ENCODE assay signal across 29 cellular contexts in the genomic region with DNA sequence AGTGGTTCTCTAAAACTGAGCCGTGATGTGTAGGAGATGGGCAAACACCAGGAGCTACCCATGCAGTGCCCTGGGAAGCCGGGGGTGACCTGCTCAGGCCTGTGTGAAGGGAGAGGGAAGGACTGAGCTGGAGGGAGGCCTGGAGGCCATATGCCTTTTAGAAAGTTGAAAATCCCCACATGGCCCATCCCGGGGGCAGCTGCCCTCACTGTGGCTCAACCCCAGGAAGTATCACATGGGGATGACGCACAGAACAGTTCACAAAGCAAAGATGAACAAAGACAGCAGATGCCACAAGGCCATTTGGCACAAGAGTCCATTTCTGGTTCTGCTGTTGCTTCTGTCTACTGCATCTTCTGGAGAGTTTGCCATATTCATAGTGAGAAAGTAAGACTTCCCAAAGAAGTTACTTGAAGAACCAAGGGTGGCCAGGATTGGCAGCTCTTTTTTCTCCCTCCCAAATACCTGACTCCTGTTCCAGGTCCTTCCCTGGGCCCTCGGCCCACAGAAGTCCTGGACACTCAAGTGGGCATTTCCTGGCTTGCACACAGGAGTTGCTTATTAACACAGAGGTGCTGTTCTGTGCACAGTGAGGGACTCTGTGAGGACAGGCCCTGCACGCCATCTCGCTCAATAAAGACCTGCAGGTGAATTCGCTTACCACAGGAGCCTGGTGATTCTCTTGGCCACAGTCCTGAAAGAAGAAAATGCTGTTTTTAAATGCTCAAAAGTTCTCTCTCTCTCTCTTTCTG. TPM values are rescaled to one million over a fixed set of nuclear protein-coding genes. Genes with fewer than 3 reads are reported as not detected.
DNase-seq lines count a peak whose midpoint lies in the region; TF ChIP-seq lines count a peak whose summit lies in the region.
"Had no signal": no experiment of that assay in that cellular context is flagged by ENCODE, and none has a peak within 500 bp of the region (broad histone marks: within the 10 kb centered on the region; RNA-seq: fewer than 3 reads in every experiment).

No MANE protein-coding gene starts in this region.

- H3K79me2 ChIP-seq in smooth muscle cell (ENCODE audit: low read depth): no peaks in the 10 kb centered on the region

- no peaks in the 10 kb centered on the region for H4K20me1 ChIP-seq in smooth muscle cell (ENCODE audit: low read depth)
- H4K20me1 ChIP-seq: BLaER1 had no signal

- no peak overlapping the region for H3K27ac ChIP-seq in smooth muscle cell (ENCODE audit: low read depth)
- H3K27ac ChIP-seq: BLaER1, right lobe of liver, tibial nerve had no signal

- H3K27me3 Mint-ChIP-seq in Calu3 (ENCODE audit: unreplicated experiment): peaks cover 40% of the 10 kb centered on the region
- H3K27me3 Mint-ChIP-seq: activated CD4-positive, alpha-beta memory T cell treated with anti-CD3 and anti-CD28 coated beads, Interleukin-2, amount 10 ng/mL, durations not matched to agents 7 days and 5 days; activated naive CD8-positive, alpha-beta T cell treated with anti-CD3 and anti-CD28 coated beads for 36 hours had no signal

- no peak overlapping the region for H3K27ac Mint-ChIP-seq in Calu3 (ENCODE audit: unreplicated experiment)
- H3K27ac Mint-ChIP-seq: activated CD4-positive, alpha-beta memory T cell treated with anti-CD3 and anti-CD28 coated beads, Interleukin-2, amount 10 ng/mL, durations not matched to agents 7 days and 5 days; activated naive CD8-positive, alpha-beta T cell treated with anti-CD3 and anti-CD28 coated beads for 36 hours had no signal

- DNase-seq in AG08395 (ENCODE audit: low spot score): peak; percentile 21
- peak; percentile 19 for DNase-seq in LHCN-M2 (ENCODE audit: low read depth)
- DNase-seq in head of caudate nucleus: peak in 33 of 42 donors; percentile 21 to 92 (median 62)
- peak; percentile 63 for DNase-seq in posterior vena cava (ENCODE audit: low spot score)
- no peak for DNase-seq in erythroblast (lab: John Stamatoyannopoulos, UW)
- DNase-seq in stimulated activated CD4-positive, alpha-beta T cell treated with anti-CD3 and anti-CD28 coated beads, Interleukin-15, amount 100 ng/mL, for 24 hours: no peak
- no peak for DNase-seq in Calu3
- DNase-seq in smooth muscle cell (lab: John Stamatoyannopoulos, UW; ENCODE audit: unreplicated experiment): no peak
- DNase-seq: activated CD4-positive, alpha-beta memory T cell treated with anti-CD3 and anti-CD28 coated beads, Interleukin-2, amount 10 ng/mL, durations not matched to agents 7 days and 5 days; activated CD4-positive, alpha-beta T cell treated with anti-CD3 and anti-CD28 coated beads for 1 hour; activated effector memory CD4-positive, alpha-beta T cell treated with anti-CD3 and anti-CD28 coated beads, Interleukin-2, amount 50 U/mL, for 16 hours; activated naive CD8-positive, alpha-beta T cell treated with anti-CD3 and anti-CD28 coated beads for 36 hours; activated T-cell treated with anti-CD3 and anti-CD28 coated beads for 4 hours; GOT3; MG63; NCI-H2081; NCI-H345; right lobe of liver; RPMI8226; stimulated activated naive CD8-positive, alpha-beta T cell treated with anti-CD3 and anti-CD28 coated beads, Interleukin-15, Interleukin-2, amounts not matched to agents 100 U/mL and 50 U/mL, for 24 hours had no signal

- 82% methylated on average over 8 of the region's 8 CpGs for WGBS in smooth muscle cell (ENCODE audit: low lambda C conversion rate)

- intact Hi-C loops in head of caudate nucleus (cut with DNase I): no loop called here
- intact Hi-C loops in posterior vena cava (cut with DNase I): loop anchor here in 1 of 2 donors (5.0 kb wide), 1 partner anchor 1911 kb away; no protein-coding TSS in a partner anchor
- intact Hi-C loops in Calu3 (cut with micrococcal nuclease; ENCODE audit: unreplicated experiment): no loop called here

- TF ChIP-seq CTCF in Calu3 (IDR thresholded peaks at IDR 0.05; ENCODE audit: unreplicated experiment): no peak
- TF ChIP-seq CTCF in smooth muscle cell (IDR thresholded peaks at IDR 0.05; ENCODE audit: borderline replicate concordance, insufficient read depth, poor library complexity, severe bottlenecking): no peak

- H3K27me3 ChIP-seq in smooth muscle cell (ENCODE audit: low read depth): no peaks in the 10 kb centered on the region
- H3K27me3 ChIP-seq: BLaER1, MG63, right lobe of liver, tibial nerve had no signal

- H3K36me3 Mint-ChIP-seq in Calu3 (ENCODE audit: insufficient read depth, unreplicated experiment): no peaks in the 10 kb centered on the region
- H3K36me3 Mint-ChIP-seq: activated naive CD8-positive, alpha-beta T cell treated with anti-CD3 and anti-CD28 coated beads for 36 hours had no signal

- no peak overlapping the region for H3K9ac ChIP-seq in smooth muscle cell (ENCODE audit: low read depth)
- H3K9ac ChIP-seq: BLaER1 had no signal

- no peaks in the 10 kb centered on the region for H3K9me3 Mint-ChIP-seq in Calu3 (ENCODE audit: low read depth, unreplicated experiment)
- H3K9me3 Mint-ChIP-seq: activated CD4-positive, alpha-beta memory T cell treated with anti-CD3 and anti-CD28 coated beads, Interleukin-2, amount 10 ng/mL, durations not matched to agents 7 days and 5 days; activated naive CD8-positive, alpha-beta T cell treated with anti-CD3 and anti-CD28 coated beads for 36 hours had no signal

- no TSS peak for BruUV-seq in Calu3 (replicated peaks; lab: Mats Ljungman, UMichigan)

- no peaks in the 10 kb centered on the region for H3K4me1 ChIP-seq in smooth muscle cell (ENCODE audit: low read depth)
- H3K4me1 ChIP-seq: right lobe of liver had no signal

- H3K4me2 ChIP-seq in smooth muscle cell: no peak overlapping the region
- H3K4me2 ChIP-seq: BLaER1 had no signal

- H3K4me3 Mint-ChIP-seq in Calu3 (ENCODE audit: low read depth, unreplicated experiment): no peak overlapping the region
- H3K4me3 Mint-ChIP-seq: activated CD4-positive, alpha-beta memory T cell treated with anti-CD3 and anti-CD28 coated beads, Interleukin-2, amount 10 ng/mL, durations not matched to agents 7 days and 5 days; activated naive CD8-positive, alpha-beta T cell treated with anti-CD3 and anti-CD28 coated beads for 36 hours had no signal

- no peaks in the 10 kb centered on the region for H3K4me1 Mint-ChIP-seq in Calu3 (ENCODE audit: low read depth, unreplicated experiment)

- H3K36me3 ChIP-seq in smooth muscle cell (ENCODE audit: low read depth): no peaks in the 10 kb centered on the region
- H3K36me3 ChIP-seq: BLaER1, MG63, right lobe of liver, tibial nerve had no signal

- H3K9me3 ChIP-seq in smooth muscle cell (replicated peaks; ENCODE audit: low read depth): no peaks in the 10 kb centered on the region
- H3K9me3 ChIP-seq: BLaER1, MG63, right lobe of liver, tibial nerve had no signal

- no peak overlapping the region for H2AFZ ChIP-seq in smooth muscle cell (ENCODE audit: low read depth)

- H3F3A ChIP-seq in smooth muscle cell (ENCODE audit: low read depth): no peaks in the 10 kb centered on the region

- TF ChIP-seq POLR2A in erythroblast (IDR thresholded peaks at IDR 0.05; ENCODE audit: low read length): no peak

- H3K4me3 ChIP-seq in smooth muscle cell: no peak overlapping the region
- H3K4me3 ChIP-seq: BLaER1, K562, MG63, right lobe of liver, tibial nerve had no signal

- CTCF ChIA-PET in Calu3 (lab: Charles Lee): no interaction called here

RNA-seq across cellular contexts. Expression of a gene that starts 25.1 kb away (rescaled TPM):
- not detected in 2 replicates for total RNA-seq in LHCN-M2 (2014; rRNA removed)
- not detected for polyA plus RNA-seq in LHCN-M2 (2012)
- total RNA-seq in posterior vena cava: under 1 TPM; 0.32 to 0.62 TPM
- 0.24 and 0.86 TPM in 2 replicates for total RNA-seq in Calu3 (2022)
- not detected in 2 replicates for total RNA-seq in smooth muscle cell
- not detected in 2 replicates for polyA plus RNA-seq in smooth muscle cell
- total RNA-seq: A673, HT-29 had no signal

RNA-seq across cellular contexts. Expression of a gene that starts 40.9 kb away (rescaled TPM):
- total RNA-seq in LHCN-M2 (2014; rRNA removed) (not detected in 2 replicates), posterior vena cava (1 to 10 TPM in 1 of 2 donors, not detected in 1; 1.4 TPM), Calu3 (2022) (not detected in 2 replicates), smooth muscle cell (not detected in 2 replicates)
- polyA plus RNA-seq in LHCN-M2 (2012): not detected
- polyA plus RNA-seq in smooth muscle cell: not detected in 2 replicates
- total RNA-seq: A673; activated naive CD8-positive, alpha-beta T cell treated with anti-CD3 and anti-CD28 coated beads for 36 hours; HT-29; kidney epithelial cell; lung microvascular endothelial cell; T-helper 1 cell treated with Interleukin-12 subunit alpha and Interleukin-12 subunit beta and Interleukin-4 antibody, amounts not matched to agents 30 ng/mL and 1 ng/mL, for 36 hours; tibial nerve had no signal
- polyA plus RNA-seq: K562, neural cell had no signal

Comparison
In these comparisons a context has a peak if more than half of its experiments do, and no peak if none do; other contexts are left out.
1. DNase-seq: peak in AG08395 (single experiment), LHCN-M2 (single experiment), head of caudate nucleus (33 of 42) and posterior vena cava (single experiment); none in erythroblast (0 of 2), stimulated activated CD4-positive, alpha-beta T cell treated with anti-CD3 and anti-CD28 coated beads, Interleukin-15, amount 100 ng/mL, for 24 hours (single experiment), Calu3 (single experiment) and smooth muscle cell (single experiment).